Comparison of ENCODE assay signal across 18 cellular contexts in genomic region chr4:32196950-32197688, GRCh38.
"Had no signal": no experiment of that assay in that cellular context is flagged by ENCODE, and none has a peak within 500 bp of the region (broad histone marks: within the 10 kb centered on the region; RNA-seq: fewer than 3 reads in every experiment).

No MANE protein-coding gene starts in this region.

- H3K9me3 ChIP-seq: left ventricle myocardium inferior, prostate gland, right lobe of liver, suprapubic skin, upper lobe of left lung had no signal

- DNase-seq: activated B cell treated with CpG ODN at 0.5 μM for 24 hours; activated CD4-positive, alpha-beta T cell treated with anti-CD3 and anti-CD28 coated beads, Interleukin-2, amount 10 ng/mL, durations not matched to agents 7 days and 5 days; activated naive CD4-positive, alpha-beta T cell treated with anti-CD3 and anti-CD28 coated beads, Interleukin-2, amount 10 ng/mL, durations not matched to agents 7 days and 5 days; activated T-cell treated with anti-CD3 and anti-CD28 coated beads for 4 hours; effector memory CD4-positive, alpha-beta T cell; erythroblast; left ventricle myocardium inferior; mesenchymal stem cell; right lobe of liver; spleen; stimulated activated CD4-positive, alpha-beta T cell treated with anti-CD3 and anti-CD28 coated beads, Interleukin-2, amount 100 ng/mL, for 24 hours; stimulated activated naive CD4-positive, alpha-beta T cell treated with Interleukin-2 at 50 U/mL for 16 hours had no signal

- H3K4me3 ChIP-seq: coronary artery, left ventricle myocardium inferior, prostate gland, right lobe of liver, spleen, suprapubic skin, upper lobe of left lung had no signal

- H3K36me3 ChIP-seq: left ventricle myocardium inferior, prostate gland, right lobe of liver, spleen, suprapubic skin, upper lobe of left lung had no signal

- ATAC-seq: activated T-helper 17 cell treated with anti-CD3 and anti-CD28 coated beads, Interleukin-2, amount 50 U/mL, for 72 hours; natural killer cell treated with Interleukin-12 subunit alpha and Interleukin-12 subunit beta and Interleukin-15 and Interleukin-18, amount 100 ng/mL, for 72 hours; right lobe of liver had no signal

- H3K4me1 ChIP-seq: left ventricle myocardium inferior, prostate gland, right lobe of liver, spleen, suprapubic skin, upper lobe of left lung had no signal

- H3K27me3 ChIP-seq: right lobe of liver, spleen, suprapubic skin, upper lobe of left lung had no signal

- H3K27ac ChIP-seq: coronary artery, left ventricle myocardium inferior, prostate gland, right lobe of liver, spleen, suprapubic skin, upper lobe of left lung had no signal
